Comparison of ENCODE assay signal across 27 cellular contexts in genomic region chr12:89954259-89954658, GRCh38.
"Had no signal": no experiment of that assay in that cellular context is flagged by ENCODE, and none has a peak within 500 bp of the region (broad histone marks: within the 10 kb centered on the region; RNA-seq: fewer than 3 reads in every experiment).

No MANE protein-coding gene starts in this region.

- H3K27ac Mint-ChIP-seq: dendritic cell treated with granulocyte-macrophage colony-stimulating factor and Interleukin-4, amounts not matched to agents 40 ng/mL and 50 ng/mL, for 4 days; endodermal cell; mesothelial cell of epicardium; naive thymus-derived CD4-positive, alpha-beta T cell; nephron; neural progenitor cell; stimulated activated effector memory CD8-positive, alpha-beta T cell treated with anti-CD3 and anti-CD28 coated beads, Interleukin-12 subunit alpha, Interleukin-12 subunit beta, amount 100 ng/mL, for 72 hours had no signal

- H2AFZ ChIP-seq: neural progenitor cell had no signal

- DNase-seq: colonic mucosa; effector CD8-positive, alpha-beta T cell; endodermal cell; foreskin fibroblast; gastrocnemius medialis; head of caudate nucleus; kidney; left lung; mesenchymal stem cell; mucosa of descending colon; naive thymus-derived CD4-positive, alpha-beta T cell; stimulated activated CD4-positive, alpha-beta T cell treated with anti-CD3 and anti-CD28 coated beads, Interleukin-2, amount 100 ng/mL, for 24 hours; stimulated activated CD4-positive, alpha-beta T cell treated with anti-CD3 and anti-CD28 coated beads, Interleukin-4, amount 100 ng/mL, for 24 hours; stimulated activated naive CD4-positive, alpha-beta T cell treated with Interleukin-2 at 50 U/mL for 16 hours; stomach; testis; tibial artery; upper lobe of left lung had no signal

- H3K9ac ChIP-seq: neural progenitor cell had no signal

- H3K4me3 Mint-ChIP-seq: dendritic cell treated with granulocyte-macrophage colony-stimulating factor and Interleukin-4, amounts not matched to agents 40 ng/mL and 50 ng/mL, for 4 days; endodermal cell; mesothelial cell of epicardium; naive thymus-derived CD4-positive, alpha-beta T cell; nephron; neural progenitor cell; stimulated activated effector memory CD8-positive, alpha-beta T cell treated with anti-CD3 and anti-CD28 coated beads, Interleukin-12 subunit alpha, Interleukin-12 subunit beta, amount 100 ng/mL, for 72 hours had no signal

- H3K4me2 ChIP-seq: neural progenitor cell had no signal

- H3K36me3 Mint-ChIP-seq: mesothelial cell of epicardium; neural progenitor cell; stimulated activated effector memory CD8-positive, alpha-beta T cell treated with anti-CD3 and anti-CD28 coated beads, Interleukin-12 subunit alpha, Interleukin-12 subunit beta, amount 100 ng/mL, for 72 hours had no signal

- H3K27ac ChIP-seq: colonic mucosa, epithelial cell of prostate, left lung, neural progenitor cell, prostate gland, right atrium auricular region, stomach, tibial artery, upper lobe of left lung had no signal

- H3K36me3 ChIP-seq: colonic mucosa, gastrocnemius medialis, left lung, neural progenitor cell, prostate gland, right atrium auricular region, stomach, tibial artery, upper lobe of left lung had no signal

- H3K4me3 ChIP-seq: colonic mucosa, gastrocnemius medialis, left lung, mucosa of descending colon, neural progenitor cell, prostate gland, right atrium auricular region, stomach, testis, tibial artery, upper lobe of left lung had no signal

- ATAC-seq: esophagus mucosa; gastrocnemius medialis; left lung; mucosa of descending colon; naive thymus-derived CD4-positive, alpha-beta T cell; stimulated activated effector memory CD8-positive, alpha-beta T cell treated with anti-CD3 and anti-CD28 coated beads, Interleukin-12 subunit alpha, Interleukin-12 subunit beta, amount 100 ng/mL, for 72 hours had no signal

- H3K9me3 ChIP-seq: colonic mucosa, gastrocnemius medialis, left lung, mucosa of descending colon, prostate gland, right atrium auricular region, stomach, testis, tibial artery, upper lobe of left lung had no signal

- H3K27me3 ChIP-seq: colonic mucosa, gastrocnemius medialis, left lung, neural progenitor cell, right atrium auricular region, stomach, testis, tibial artery, upper lobe of left lung had no signal

- H3K4me1 ChIP-seq: left lung had no signal

- H3K27me3 Mint-ChIP-seq: dendritic cell treated with granulocyte-macrophage colony-stimulating factor and Interleukin-4, amounts not matched to agents 40 ng/mL and 50 ng/mL, for 4 days had no signal
